In genomic region chr11:12827929-12828812, GRCh38 we compare ENCODE assay signal across 8 cellular contexts.
A peak's percentile ranks its signal among the peaks of the same experiment; 100 is the strongest.
DNase-seq lines count a peak whose midpoint lies in the region; ATAC-seq and TF ChIP-seq lines count a peak whose summit lies in the region.

No MANE protein-coding gene starts in this region.

- H3K27me3 ChIP-seq in Loucy (ENCODE audit: insufficient read depth, low read length, poor library complexity, severe bottlenecking) = peaks cover 14% of the 10 kb centered on the region

- H3K9ac ChIP-seq in Loucy (ENCODE audit: low read depth, low read length, poor library complexity, severe bottlenecking) = peak overlapping the region; percentile 74

- H3K79me2 ChIP-seq in Loucy (ENCODE audit: insufficient read depth, low read length) = no peaks in the 10 kb centered on the region

- peak overlapping the region; percentile 77 for H3K4me3 ChIP-seq in Loucy (ENCODE audit: low read length, poor library complexity, severe bottlenecking)
- peak overlapping the region; percentile 63 for H3K4me3 ChIP-seq in WI38 (ENCODE audit: low read depth, low read length)

- peak overlapping the region; percentile 88 for H2AFZ ChIP-seq in Loucy (ENCODE audit: low read length)

- H4K20me1 ChIP-seq in Loucy (ENCODE audit: insufficient read depth, low read length, poor library complexity, severe bottlenecking) = no peaks in the 10 kb centered on the region

- no peaks in the 10 kb centered on the region for H3K9me3 ChIP-seq in Loucy (ENCODE audit: insufficient read depth, low read depth, low read length)

- H3K9me2 ChIP-seq in Loucy (replicated peaks; ENCODE audit: low read depth, low read length) = no peaks in the 10 kb centered on the region

- no peaks in the 10 kb centered on the region for H3K36me3 ChIP-seq in Loucy (ENCODE audit: insufficient read depth, low read length)

- TF ChIP-seq CTCF in Loucy (conservative IDR thresholded peaks at IDR 0.05; ENCODE audit: low read length) (no peak), WI38 (IDR thresholded peaks at IDR 0.05; ENCODE audit: low read depth, low read length) (no peak)

- peaks cover 26% of the 10 kb centered on the region for H3K4me1 ChIP-seq in Loucy (ENCODE audit: insufficient read depth, low read length, poor library complexity, severe bottlenecking)

- ATAC-seq in GM18502 (IDR thresholded peaks at IDR 0.05; ENCODE audit: poor library complexity, unreplicated experiment) (peak; percentile 82), GM19397 (IDR thresholded peaks at IDR 0.05; ENCODE audit: unreplicated experiment) (no peak), GM18907 (IDR thresholded peaks at IDR 0.05; ENCODE audit: unreplicated experiment) (no peak)

- H3F3A ChIP-seq in Loucy (ENCODE audit: low read depth) = no peaks in the 10 kb centered on the region

- H3K4me2 ChIP-seq in Loucy (ENCODE audit: low read depth, low read length, poor library complexity, severe bottlenecking) = peak overlapping the region; percentile 78

- peak; percentile 73 for DNase-seq in A172 (ENCODE audit: low spot score)
- peak; percentile 89 for DNase-seq in globus pallidus (ENCODE audit: low spot score)
- peak in 45 of 56 donors; percentile 22 to 74 (median 51) for DNase-seq in nucleus accumbens (lab: John Stamatoyannopoulos, UW)
